Comparison of ENCODE assay signal across 38 cellular contexts in genomic region chr17:8728991-8729390, GRCh38. TPM values are rescaled to one million over a fixed set of nuclear protein-coding genes. Genes with fewer than 3 reads are reported as not detected.
"Had no signal": no experiment of that assay in that cellular context is flagged by ENCODE, and none has a peak within 500 bp of the region (broad histone marks: within the 10 kb centered on the region; RNA-seq: fewer than 3 reads in every experiment).

No MANE protein-coding gene starts in this region.

- H3K79me2 ChIP-seq: hepatocyte had no signal

- H3K9me3 Mint-ChIP-seq: activated CD4-positive, alpha-beta memory T cell treated with anti-CD3 and anti-CD28 coated beads for 36 hours; activated CD4-positive, alpha-beta T cell treated with anti-CD3 and anti-CD28 coated beads, Interleukin-2, amount 10 ng/mL, durations not matched to agents 24 days and 14 days; activated naive CD4-positive, alpha-beta T cell treated with anti-CD3 and anti-CD28 coated beads, Interleukin-2, amount 10 ng/mL, durations not matched to agents 7 days and 5 days; activated naive CD8-positive, alpha-beta T cell treated with anti-CD3 and anti-CD28 coated beads, Interleukin-2, amount 10 ng/mL, durations not matched to agents 7 days and 5 days; activated T-cell treated with anti-CD3 and anti-CD28 coated beads, Interleukin-2, amount 50 U/mL, for 24 hours; natural killer cell; stimulated activated memory B cell treated with anti-CD40 and anti-IgM and Interleukin-4, amounts not matched to agents 10 μg/mL and 1 μg/mL and 100 μg/mL, for 72 hours; stimulated activated naive CD8-positive, alpha-beta T cell treated with anti-CD3 and anti-CD28 coated beads, Interleukin-15, amount 100 ng/mL, for 72 hours had no signal

- H3K4me1 Mint-ChIP-seq: activated CD4-positive, alpha-beta T cell treated with anti-CD3 and anti-CD28 coated beads, Interleukin-2, amount 10 ng/mL, durations not matched to agents 24 days and 14 days; activated naive CD4-positive, alpha-beta T cell treated with anti-CD3 and anti-CD28 coated beads, Interleukin-2, amount 10 ng/mL, durations not matched to agents 7 days and 5 days; activated naive CD8-positive, alpha-beta T cell treated with anti-CD3 and anti-CD28 coated beads, Interleukin-2, amount 10 ng/mL, durations not matched to agents 7 days and 5 days; brain; natural killer cell; stimulated activated memory B cell treated with anti-CD40 and anti-IgM and Interleukin-4, amounts not matched to agents 10 μg/mL and 1 μg/mL and 100 μg/mL, for 72 hours; stimulated activated naive CD8-positive, alpha-beta T cell treated with anti-CD3 and anti-CD28 coated beads, Interleukin-15, amount 100 ng/mL, for 72 hours; T-helper 17 cell had no signal

- H3K4me2 ChIP-seq: hepatocyte, smooth muscle cell had no signal

- H3K36me3 ChIP-seq: ascending aorta, esophagus squamous epithelium, gastroesophageal sphincter, neutrophil, prostate gland, upper lobe of left lung, vagina, WERI-Rb-1 had no signal

- H3K27me3 Mint-ChIP-seq: activated T-cell treated with anti-CD3 and anti-CD28 coated beads, Interleukin-2, amount 50 U/mL, for 24 hours had no signal

- H3K27me3 ChIP-seq: ascending aorta, esophagus squamous epithelium, gastroesophageal sphincter, hepatocyte, upper lobe of left lung, vagina had no signal

- H2AFZ ChIP-seq: hepatocyte had no signal

- H3K4me3 ChIP-seq: ascending aorta, esophagus squamous epithelium, gastroesophageal sphincter, hepatocyte, prostate gland, smooth muscle cell, upper lobe of left lung, vagina had no signal

- H3K9me3 ChIP-seq: ascending aorta, esophagus squamous epithelium, gastroesophageal sphincter, neutrophil, prostate gland, upper lobe of left lung, vagina had no signal

- H3K27ac Mint-ChIP-seq: activated CD4-positive, alpha-beta memory T cell treated with anti-CD3 and anti-CD28 coated beads for 36 hours; activated CD4-positive, alpha-beta T cell treated with anti-CD3 and anti-CD28 coated beads, Interleukin-2, amount 10 ng/mL, durations not matched to agents 24 days and 14 days; activated naive CD4-positive, alpha-beta T cell treated with anti-CD3 and anti-CD28 coated beads, Interleukin-2, amount 10 ng/mL, durations not matched to agents 7 days and 5 days; activated naive CD8-positive, alpha-beta T cell treated with anti-CD3 and anti-CD28 coated beads, Interleukin-2, amount 10 ng/mL, durations not matched to agents 7 days and 5 days; activated T-cell treated with anti-CD3 and anti-CD28 coated beads, Interleukin-2, amount 50 U/mL, for 24 hours; natural killer cell; stimulated activated memory B cell treated with anti-CD40 and anti-IgM and Interleukin-4, amounts not matched to agents 10 μg/mL and 1 μg/mL and 100 μg/mL, for 72 hours; T-helper 17 cell had no signal

- H3K4me3 Mint-ChIP-seq: activated CD4-positive, alpha-beta memory T cell treated with anti-CD3 and anti-CD28 coated beads for 36 hours; activated CD4-positive, alpha-beta T cell treated with anti-CD3 and anti-CD28 coated beads, Interleukin-2, amount 10 ng/mL, durations not matched to agents 24 days and 14 days; activated naive CD4-positive, alpha-beta T cell treated with anti-CD3 and anti-CD28 coated beads, Interleukin-2, amount 10 ng/mL, durations not matched to agents 7 days and 5 days; activated naive CD8-positive, alpha-beta T cell treated with anti-CD3 and anti-CD28 coated beads, Interleukin-2, amount 10 ng/mL, durations not matched to agents 7 days and 5 days; activated T-cell treated with anti-CD3 and anti-CD28 coated beads, Interleukin-2, amount 50 U/mL, for 24 hours; natural killer cell; stimulated activated memory B cell treated with anti-CD40 and anti-IgM and Interleukin-4, amounts not matched to agents 10 μg/mL and 1 μg/mL and 100 μg/mL, for 72 hours; stimulated activated naive CD8-positive, alpha-beta T cell treated with anti-CD3 and anti-CD28 coated beads, Interleukin-15, amount 100 ng/mL, for 72 hours; T-helper 17 cell had no signal

- H3K27ac ChIP-seq: epithelial cell of prostate, esophagus squamous epithelium, gastroesophageal sphincter, hepatocyte, neutrophil, prostate gland, upper lobe of left lung, vagina, WERI-Rb-1 had no signal

- ATAC-seq: activated CD4-positive, CD25-positive, alpha-beta regulatory T cell treated with anti-CD3 and anti-CD28 coated beads, Interleukin-2, amount 50 U/mL, for 24 hours; gastroesophageal sphincter; left colon; natural killer cell; stimulated activated memory B cell treated with anti-CD40 and anti-IgM and Interleukin-4, amounts not matched to agents 10 μg/mL and 1 μg/mL and 100 μg/mL, for 72 hours; stimulated activated naive CD8-positive, alpha-beta T cell treated with anti-CD3 and anti-CD28 coated beads, Interleukin-15, amount 100 ng/mL, for 72 hours; T-helper 17 cell had no signal

- DNase-seq: activated CD4-positive, alpha-beta memory T cell treated with anti-CD3 and anti-CD28 coated beads for 36 hours; activated CD4-positive, alpha-beta T cell treated with anti-CD3 and anti-CD28 coated beads, Interleukin-2, amount 10 ng/mL, durations not matched to agents 24 days and 14 days; activated CD8-positive, alpha-beta memory T cell treated with anti-CD3 and anti-CD28 coated beads, Interleukin-2, amount 50 U/mL, for 4 hours; activated gamma-delta T cell; activated naive CD4-positive, alpha-beta T cell treated with anti-CD3 and anti-CD28 coated beads, Interleukin-2, amount 10 ng/mL, durations not matched to agents 7 days and 5 days; activated naive CD8-positive, alpha-beta T cell treated with anti-CD3 and anti-CD28 coated beads, Interleukin-2, amount 10 ng/mL, durations not matched to agents 7 days and 5 days; activated T-cell treated with anti-CD3 and anti-CD28 coated beads, Interleukin-2, amount 50 U/mL, for 24 hours; caudate nucleus; esophagus squamous epithelium; left colon; natural killer cell; retina; stimulated activated CD4-positive, alpha-beta T cell treated with anti-CD3 and anti-CD28 coated beads, Interleukin-1b, Interleukin-23, amount 100 ng/mL, for 48 hours; stimulated activated CD4-positive, alpha-beta T cell treated with anti-CD3 and anti-CD28 coated beads, Interleukin-4, amount 100 ng/mL, for 4 hours; stimulated activated CD8-positive, alpha-beta memory T cell treated with anti-CD3 and anti-CD28 coated beads, Interleukin-4, amount 100 ng/mL, for 48 hours; stimulated activated naive CD8-positive, alpha-beta T cell treated with anti-CD3 and anti-CD28 coated beads, Interleukin-15, amount 100 ng/mL, for 72 hours; substantia nigra; T-helper 17 cell; T1000; WERI-Rb-1 had no signal

- H3K4me1 ChIP-seq: gastroesophageal sphincter, prostate gland, vagina had no signal

- H3K36me3 Mint-ChIP-seq: activated CD4-positive, alpha-beta memory T cell treated with anti-CD3 and anti-CD28 coated beads for 36 hours; activated naive CD4-positive, alpha-beta T cell treated with anti-CD3 and anti-CD28 coated beads, Interleukin-2, amount 10 ng/mL, durations not matched to agents 7 days and 5 days; activated naive CD8-positive, alpha-beta T cell treated with anti-CD3 and anti-CD28 coated beads, Interleukin-2, amount 10 ng/mL, durations not matched to agents 7 days and 5 days; brain; natural killer cell; stimulated activated memory B cell treated with anti-CD40 and anti-IgM and Interleukin-4, amounts not matched to agents 10 μg/mL and 1 μg/mL and 100 μg/mL, for 72 hours had no signal

- FAIRE-seq: endometrium, keratinocyte had no signal

RNA-seq across cellular contexts. Expression of gene CCDC42, which starts 15.6 kb away (rescaled TPM):
- total RNA-seq: ascending aorta, chondrocyte, esophagus squamous epithelium, gastroesophageal sphincter, left colon, lower leg skin, osteocyte, smooth muscle cell, vagina had no signal
- polyA plus RNA-seq: keratinocyte had no signal

RNA-seq across cellular contexts. Expression of gene SPDYE4, which starts 29.4 kb away (rescaled TPM):
- total RNA-seq: activated CD4-positive, alpha-beta memory T cell treated with anti-CD3 and anti-CD28 coated beads for 36 hours; activated CD4-positive, alpha-beta T cell treated with anti-CD3 and anti-CD28 coated beads, Interleukin-2, amount 10 ng/mL, durations not matched to agents 24 days and 14 days; activated CD8-positive, alpha-beta memory T cell treated with anti-CD3 and anti-CD28 coated beads for 36 hours; activated naive CD8-positive, alpha-beta T cell treated with anti-CD3 and anti-CD28 coated beads, Interleukin-2, amount 10 ng/mL, durations not matched to agents 7 days and 5 days; ascending aorta; chondrocyte; esophagus squamous epithelium; gastroesophageal sphincter; hepatocyte; left colon; lower leg skin; natural killer cell; osteocyte; smooth muscle cell; T-helper 17 cell; upper lobe of left lung; vagina had no signal
- polyA plus RNA-seq: hepatocyte, keratinocyte, smooth muscle cell had no signal
